22 cellular contexts compared by ENCODE assay signal in genomic region chr11:71236836-71237475, GRCh38. TPM values are rescaled to one million over a fixed set of nuclear protein-coding genes. Genes with fewer than 3 reads are reported as not detected.
"Had no signal": no experiment of that assay in that cellular context is flagged by ENCODE, and none has a peak within 500 bp of the region (broad histone marks: within the 10 kb centered on the region; RNA-seq: fewer than 3 reads in every experiment).

No MANE protein-coding gene starts in this region.

- H3K4me1 ChIP-seq: esophagus muscularis mucosa, parathyroid adenoma had no signal

- H3K4me2 ChIP-seq: smooth muscle cell had no signal

- DNase-seq: activated CD4-positive, alpha-beta memory T cell treated with anti-CD3 and anti-CD28 coated beads for 36 hours; activated CD4-positive, alpha-beta T cell treated with anti-CD3 and anti-CD28 coated beads for 48 hours; activated gamma-delta T cell; activated naive CD4-positive, alpha-beta T cell treated with anti-CD3 and anti-CD28 coated beads, Interleukin-2, amount 50 U/mL, for 16 hours; activated naive CD8-positive, alpha-beta T cell treated with anti-CD3 and anti-CD28 coated beads, Interleukin-2, amount 50 U/mL, for 24 hours; activated T-cell treated with anti-CD3 and anti-CD28 coated beads, Interleukin-2, amount 50 U/mL, for 72 hours; effector memory CD8-positive, alpha-beta T cell; glutamatergic neuron; hippocampal formation; left ventricle myocardium superior; nucleus accumbens; stimulated activated CD4-positive, alpha-beta T cell treated with anti-CD3 and anti-CD28 coated beads, Interleukin-4, amount 100 ng/mL, for 1 hour; stimulated activated naive CD4-positive, alpha-beta T cell; T1000 had no signal

- H2AFZ ChIP-seq: parathyroid adenoma had no signal

- H3K27me3 ChIP-seq: cardiac muscle cell had no signal

- H3K79me2 ChIP-seq: parathyroid adenoma had no signal

- H3K36me3 ChIP-seq: cardiac muscle cell, esophagus muscularis mucosa had no signal

- H3K4me3 ChIP-seq: cardiac muscle cell, esophagus muscularis mucosa, smooth muscle cell had no signal

- H3K27ac ChIP-seq: cardiac muscle cell, esophagus muscularis mucosa, parathyroid adenoma had no signal

- H3K36me3 Mint-ChIP-seq: activated CD4-positive, alpha-beta memory T cell treated with anti-CD3 and anti-CD28 coated beads for 36 hours; memory B cell had no signal

- H3K9me3 Mint-ChIP-seq: activated CD4-positive, alpha-beta memory T cell treated with anti-CD3 and anti-CD28 coated beads for 36 hours; activated naive CD8-positive, alpha-beta T cell treated with anti-CD3 and anti-CD28 coated beads, Interleukin-2, amount 50 U/mL, for 24 hours; activated T-cell treated with anti-CD3 and anti-CD28 coated beads, Interleukin-2, amount 50 U/mL, for 72 hours; effector memory CD8-positive, alpha-beta T cell; memory B cell; nephron had no signal

- H3K4me3 Mint-ChIP-seq: activated CD4-positive, alpha-beta memory T cell treated with anti-CD3 and anti-CD28 coated beads for 36 hours; activated naive CD8-positive, alpha-beta T cell treated with anti-CD3 and anti-CD28 coated beads, Interleukin-2, amount 50 U/mL, for 24 hours; activated T-cell treated with anti-CD3 and anti-CD28 coated beads, Interleukin-2, amount 50 U/mL, for 72 hours; effector memory CD8-positive, alpha-beta T cell; memory B cell; nephron had no signal

- H3K9me3 ChIP-seq: esophagus muscularis mucosa had no signal

- ATAC-seq: activated naive CD8-positive, alpha-beta T cell treated with anti-CD3 and anti-CD28 coated beads, Interleukin-2, amount 50 U/mL, for 24 hours; activated T-cell treated with anti-CD3 and anti-CD28 coated beads, Interleukin-2, amount 50 U/mL, for 72 hours; effector memory CD8-positive, alpha-beta T cell; left ventricle myocardium superior; sciatic nerve had no signal

- H3K9ac ChIP-seq: parathyroid adenoma had no signal

- H3K27ac Mint-ChIP-seq: activated CD4-positive, alpha-beta memory T cell treated with anti-CD3 and anti-CD28 coated beads for 36 hours; activated naive CD8-positive, alpha-beta T cell treated with anti-CD3 and anti-CD28 coated beads, Interleukin-2, amount 50 U/mL, for 24 hours; activated T-cell treated with anti-CD3 and anti-CD28 coated beads, Interleukin-2, amount 50 U/mL, for 72 hours; effector memory CD8-positive, alpha-beta T cell; memory B cell had no signal

RNA-seq across cellular contexts. Expression of gene SHANK2, which starts 15.4 kb away (rescaled TPM):
- total RNA-seq: activated CD4-positive, alpha-beta memory T cell treated with anti-CD3 and anti-CD28 coated beads for 36 hours; T-helper 1 cell treated with Interleukin-12 subunit alpha and Interleukin-12 subunit beta and Interleukin-4 antibody, amounts not matched to agents 30 ng/mL and 1 ng/mL, for 36 hours had no signal
- polyA plus RNA-seq: cardiac muscle cell had no signal
